Comparison of ENCODE assay signal across 3 cellular contexts in the genomic region with DNA sequence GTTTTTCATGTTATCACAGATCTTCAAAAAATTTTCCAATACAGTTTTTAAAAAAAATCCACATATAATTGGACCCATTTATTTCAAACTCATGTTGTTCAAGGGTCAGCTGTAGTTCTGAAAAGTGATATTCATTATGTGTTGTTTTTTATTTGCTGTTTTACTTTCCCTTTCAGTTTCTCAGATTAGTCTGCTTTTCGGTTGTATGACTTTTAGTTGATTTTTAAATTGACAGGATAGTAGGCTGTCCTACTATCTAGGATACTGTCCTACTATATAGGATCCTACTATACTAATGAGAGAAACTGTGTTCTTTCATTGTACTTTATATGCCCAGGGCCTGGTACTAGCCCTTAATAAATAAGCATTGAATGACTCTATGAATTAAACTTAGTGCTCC.
TF ChIP-seq lines count a peak whose summit lies in the region.

No MANE protein-coding gene starts in this region.

TF ChIP-seq in liver, 16 proteins besides CTCF, POLR2A, EP300 and RAD21:
- TF ChIP-seq FOXA2 (IDR thresholded peaks at IDR 0.05): no peak

TF ChIP-seq in HepG2, 621 proteins besides CTCF, POLR2A, EP300 and RAD21:
- no peak for TF ChIP-seq KIAA2018 (CRISPR knock-in tag; IDR thresholded peaks at IDR 0.05; ENCODE audit: borderline replicate concordance)
- TF ChIP-seq ZNF569 (CRISPR knock-in tag; IDR thresholded peaks at IDR 0.05; ENCODE audit: borderline replicate concordance): no peak

TF ChIP-seq in WTC11, 78 proteins besides CTCF, POLR2A, EP300 and RAD21:
- TF ChIP-seq MAX (CRISPR knock-in tag; IDR thresholded peaks at IDR 0.05) (no peak), ZNF423 (CRISPR knock-in tag; IDR thresholded peaks at IDR 0.05) (no peak), FOXP1 (CRISPR knock-in tag; IDR thresholded peaks at IDR 0.05; ENCODE audit: borderline replicate concordance) (no peak), JAZF1 (CRISPR knock-in tag; IDR thresholded peaks at IDR 0.05) (no peak), EMX1 (CRISPR knock-in tag; IDR thresholded peaks at IDR 0.05) (no peak)
- TF ChIP-seq, protein P1, sequence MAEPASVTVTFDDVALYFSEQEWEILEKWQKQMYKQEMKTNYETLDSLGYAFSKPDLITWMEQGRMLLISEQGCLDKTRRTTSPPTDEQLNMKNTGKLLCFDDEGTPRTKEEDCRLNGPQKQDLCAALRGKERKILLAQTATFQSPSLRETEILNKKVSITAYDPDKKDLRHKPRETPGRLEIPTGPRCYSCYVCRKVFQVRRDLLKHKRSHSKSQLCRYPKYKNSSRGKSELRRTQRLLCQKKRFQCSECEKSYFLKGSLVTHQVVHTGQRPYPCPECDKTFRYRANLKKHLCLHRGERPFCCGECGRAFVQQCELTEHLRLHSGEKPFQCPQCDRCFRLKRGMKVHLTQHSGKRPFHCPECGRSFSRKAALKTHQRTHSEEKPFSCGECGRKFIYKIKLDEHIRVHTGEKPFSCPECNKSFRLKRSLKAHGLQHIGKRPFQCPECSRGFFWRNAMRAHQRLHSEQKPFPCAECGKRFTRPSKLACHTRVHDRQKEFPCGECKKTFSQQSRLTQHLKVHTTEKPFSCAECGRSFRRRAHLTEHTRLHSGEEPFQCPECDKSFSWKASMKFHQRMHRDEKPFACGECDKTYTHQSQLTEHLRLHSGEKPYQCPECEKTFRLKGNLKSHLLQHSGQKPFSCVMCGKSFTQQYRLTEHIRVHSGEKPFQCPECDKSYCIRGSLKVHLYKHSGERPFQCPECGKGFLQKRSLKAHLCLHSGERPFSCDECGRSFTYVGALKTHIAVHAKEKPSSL (CRISPR knock-in tag; conservative IDR thresholded peaks at IDR 0.05): no peak
- TF ChIP-seq, protein P2, sequence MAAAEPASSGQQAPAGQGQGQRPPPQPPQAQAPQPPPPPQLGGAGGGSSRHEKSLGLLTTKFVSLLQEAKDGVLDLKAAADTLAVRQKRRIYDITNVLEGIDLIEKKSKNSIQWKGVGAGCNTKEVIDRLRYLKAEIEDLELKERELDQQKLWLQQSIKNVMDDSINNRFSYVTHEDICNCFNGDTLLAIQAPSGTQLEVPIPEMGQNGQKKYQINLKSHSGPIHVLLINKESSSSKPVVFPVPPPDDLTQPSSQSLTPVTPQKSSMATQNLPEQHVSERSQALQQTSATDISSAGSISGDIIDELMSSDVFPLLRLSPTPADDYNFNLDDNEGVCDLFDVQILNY (CRISPR knock-in tag; IDR thresholded peaks at IDR 0.05): no peak
